Comparison of ENCODE assay signal across 8 cellular contexts in genomic region chrX:16771483-16772398, GRCh38. TPM values are rescaled to one million over a fixed set of nuclear protein-coding genes. Genes with fewer than 3 reads are reported as not detected.
DNase-seq lines count a peak whose midpoint lies in the region; ATAC-seq and TF ChIP-seq lines count a peak whose summit lies in the region.

No MANE protein-coding gene starts in this region.

- H3K4me3 ChIP-seq in choroid plexus epithelial cell (ENCODE audit: low read depth, low read length) = no peak overlapping the region
- H3K4me3 ChIP-seq in osteoblast (ENCODE audit: insufficient read depth, low read length) = no peak overlapping the region
- no peak overlapping the region for H3K4me3 ChIP-seq in naive thymus-derived CD4-positive, alpha-beta T cell (ENCODE audit: low read length)

- H2AFZ ChIP-seq in osteoblast (ENCODE audit: low read length) = peak overlapping the region; percentile 49

- no peaks in the 10 kb centered on the region for H3K36me3 ChIP-seq in osteoblast (ENCODE audit: insufficient read depth, low read length)
- H3K36me3 ChIP-seq in naive thymus-derived CD4-positive, alpha-beta T cell (ENCODE audit: control insufficient read depth in 2 of 3, insufficient read depth in 3 of 3, low read length in 3 of 3) = no peaks in the 10 kb centered on the region

- POLR2A ChIA-PET in GM10248 (lab: Yijun Ruan, JAX) = no interaction called here
- POLR2A ChIA-PET in naive thymus-derived CD4-positive, alpha-beta T cell (lab: Charles Lee) = no interaction called here

- H3K36me3 Mint-ChIP-seq in naive thymus-derived CD4-positive, alpha-beta T cell = no peaks in the 10 kb centered on the region

- ATAC-seq in naive thymus-derived CD4-positive, alpha-beta T cell = no peak

- no peaks in the 10 kb centered on the region for H3K9me3 Mint-ChIP-seq in naive thymus-derived CD4-positive, alpha-beta T cell

- TF ChIP-seq CTCF in choroid plexus epithelial cell (conservative IDR thresholded peaks at IDR 0.05; ENCODE audit: low read depth, low read length) = no peak
- TF ChIP-seq CTCF in osteoblast (IDR thresholded peaks at IDR 0.05; ENCODE audit: extremely low read depth, low read depth, low read length) = no peak
- no peak for TF ChIP-seq CTCF in GM10248 (IDR thresholded peaks at IDR 0.05; ENCODE audit: control extremely low read depth, extremely low read depth, low read depth, missing control alignments)

- CTCF ChIA-PET in GM10248 (lab: Yijun Ruan, JAX) = interaction anchor here (1.4 kb wide), 1 partner anchor 15 kb away, joined by 3 read pairs; no protein-coding TSS in a partner anchor
- CTCF ChIA-PET in naive thymus-derived CD4-positive, alpha-beta T cell (lab: Charles Lee) = interaction anchor here (0.7 kb wide), 1 partner anchor 89 kb away, joined by 3 read pairs; no protein-coding TSS in a partner anchor

- no peaks in the 10 kb centered on the region for H3K9me3 ChIP-seq in osteoblast (ENCODE audit: low read depth, low read length)
- no peaks in the 10 kb centered on the region for H3K9me3 ChIP-seq in naive thymus-derived CD4-positive, alpha-beta T cell (ENCODE audit: control insufficient read depth in 2 of 3, low read length in 3 of 3)

- no peaks in the 10 kb centered on the region for H3K4me1 ChIP-seq in osteoblast (ENCODE audit: insufficient read depth, low read length)
- H3K4me1 ChIP-seq in naive thymus-derived CD4-positive, alpha-beta T cell (ENCODE audit: control insufficient read depth in 2 of 2, insufficient read depth in 2 of 2, low read length in 2 of 2) = no peaks in the 10 kb centered on the region

- no peak overlapping the region for H3K4me2 ChIP-seq in osteoblast (ENCODE audit: insufficient read depth, low read length)

- H4K20me1 ChIP-seq in osteoblast (ENCODE audit: insufficient read depth, low read length) = no peaks in the 10 kb centered on the region

- H3K27me3 Mint-ChIP-seq in naive thymus-derived CD4-positive, alpha-beta T cell = peaks cover 0 to 3% (median 0%) of the 10 kb centered on the region in 5 donors

- no peaks in the 10 kb centered on the region for H3K4me1 Mint-ChIP-seq in naive thymus-derived CD4-positive, alpha-beta T cell

- peak overlapping the region; percentile 68 for H3K27ac ChIP-seq in osteoblast (ENCODE audit: low read depth, low read length)
- H3K27ac ChIP-seq in naive thymus-derived CD4-positive, alpha-beta T cell (ENCODE audit: low read depth, low read length) = no peak overlapping the region

- H3K27ac Mint-ChIP-seq in naive thymus-derived CD4-positive, alpha-beta T cell = no peak overlapping the region

- DNase-seq in H4 (ENCODE audit: low spot score) (peak; percentile 73), NCI-H2227 treated with DMSO at 0.1 percent for 48 hours (lab: John Stamatoyannopoulos, UW) (peak; percentile 94), choroid plexus epithelial cell (ENCODE audit: low read depth) (peak; percentile 81), osteoblast (ENCODE audit: insufficient read length, low spot score, missing footprints) (no peak), NCI-H1694 (lab: John Stamatoyannopoulos, UW) (no peak), GM10248 (ENCODE audit: extremely low spot score) (no peak), AML-193 (lab: John Stamatoyannopoulos, UW) (no peak)
- DNase-seq in naive thymus-derived CD4-positive, alpha-beta T cell = no peak

- H3K4me3 Mint-ChIP-seq in naive thymus-derived CD4-positive, alpha-beta T cell = no peak overlapping the region

- H3K79me2 ChIP-seq in osteoblast (ENCODE audit: insufficient read depth, low read length) = no peaks in the 10 kb centered on the region

- no peaks in the 10 kb centered on the region for H3K27me3 ChIP-seq in osteoblast (ENCODE audit: insufficient read depth, low read length)
- no peaks in the 10 kb centered on the region for H3K27me3 ChIP-seq in naive thymus-derived CD4-positive, alpha-beta T cell (ENCODE audit: control insufficient read depth in 2 of 2, insufficient read depth in 2 of 2, low read length in 2 of 2)

- intact Hi-C loops in naive thymus-derived CD4-positive, alpha-beta T cell (cut with micrococcal nuclease) = no loop called here

RNA-seq across cellular contexts. Expression of gene TXLNG, which starts 14.5 kb away (rescaled TPM):
- 8.7 and 12.2 TPM in 2 replicates for total RNA-seq in H4 (2014; rRNA removed; shearing (Covaris generic))
- 5.1 and 10.3 TPM in 2 replicates for total RNA-seq in osteoblast
- 10 to 100 TPM; 11.9 to 23.1 (median 17.3) TPM for total RNA-seq in naive thymus-derived CD4-positive, alpha-beta T cell
- polyA plus RNA-seq in naive thymus-derived CD4-positive, alpha-beta T cell = 10 to 100 TPM; 16.0 to 22.1 TPM

RNA-seq across cellular contexts. Expression of gene SYAP1, which starts 52.3 kb away (rescaled TPM):
- 17.0 and 21.3 TPM in 2 replicates for total RNA-seq in H4 (2014; rRNA removed; shearing (Covaris generic))
- total RNA-seq in osteoblast = 25.7 and 43.9 TPM in 2 replicates
- total RNA-seq in naive thymus-derived CD4-positive, alpha-beta T cell = 10 to 100 TPM; 15.4 to 36.9 (median 15.6) TPM
- polyA plus RNA-seq in naive thymus-derived CD4-positive, alpha-beta T cell = 10 to 100 TPM; 13.6 to 13.7 TPM

RNA-seq across cellular contexts. Expression of gene CTPS2, which starts 59.3 kb away (rescaled TPM):
- total RNA-seq in H4 (2014; rRNA removed; shearing (Covaris generic)) = 5.7 and 5.8 TPM in 2 replicates
- total RNA-seq in osteoblast = 8.0 and 10.3 TPM in 2 replicates
- 1 to 10 TPM; 5.2 to 8.9 (median 6.3) TPM for total RNA-seq in naive thymus-derived CD4-positive, alpha-beta T cell
- polyA plus RNA-seq in naive thymus-derived CD4-positive, alpha-beta T cell = 1 to 10 TPM; 2.7 to 4.4 TPM

Comparison
In these comparisons a context has a peak if more than half of its experiments do, and no peak if none do; other contexts are left out.
1. DNase-seq: peak in H4 (single experiment), NCI-H2227 treated with DMSO at 0.1 percent for 48 hours (single experiment) and choroid plexus epithelial cell (single experiment); none in osteoblast (single experiment), NCI-H1694 (single experiment), GM10248 (single experiment), naive thymus-derived CD4-positive, alpha-beta T cell (0 of 9) and AML-193 (0 of 2).